ENCODE assay signal across 2 cellular contexts in the genomic region with DNA sequence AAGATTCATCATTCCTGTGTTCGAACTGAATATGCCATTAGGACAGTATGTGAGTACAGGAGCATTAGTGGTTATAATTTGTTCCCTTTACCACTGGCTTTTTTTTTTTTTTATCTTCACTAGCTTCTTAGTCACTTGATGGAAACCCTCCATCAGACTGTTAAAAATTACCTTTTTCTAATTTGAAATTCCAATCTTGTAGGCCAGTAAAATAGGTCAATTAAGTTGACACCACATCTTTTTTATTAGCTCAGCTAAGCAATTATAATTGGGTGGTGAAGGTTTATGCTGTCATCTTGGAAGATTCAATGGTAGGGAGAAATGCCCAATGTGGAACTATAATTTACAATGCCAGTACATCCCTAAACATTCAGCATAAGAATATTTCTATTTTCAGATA.
A peak's percentile ranks its signal among the peaks of the same experiment; 100 is the strongest.
TF ChIP-seq lines count a peak whose summit lies in the region.

No MANE protein-coding gene starts in this region.

TF ChIP-seq in HEK293, 187 proteins besides CTCF, POLR2A, EP300 and RAD21:
- TF ChIP-seq, protein P1, sequence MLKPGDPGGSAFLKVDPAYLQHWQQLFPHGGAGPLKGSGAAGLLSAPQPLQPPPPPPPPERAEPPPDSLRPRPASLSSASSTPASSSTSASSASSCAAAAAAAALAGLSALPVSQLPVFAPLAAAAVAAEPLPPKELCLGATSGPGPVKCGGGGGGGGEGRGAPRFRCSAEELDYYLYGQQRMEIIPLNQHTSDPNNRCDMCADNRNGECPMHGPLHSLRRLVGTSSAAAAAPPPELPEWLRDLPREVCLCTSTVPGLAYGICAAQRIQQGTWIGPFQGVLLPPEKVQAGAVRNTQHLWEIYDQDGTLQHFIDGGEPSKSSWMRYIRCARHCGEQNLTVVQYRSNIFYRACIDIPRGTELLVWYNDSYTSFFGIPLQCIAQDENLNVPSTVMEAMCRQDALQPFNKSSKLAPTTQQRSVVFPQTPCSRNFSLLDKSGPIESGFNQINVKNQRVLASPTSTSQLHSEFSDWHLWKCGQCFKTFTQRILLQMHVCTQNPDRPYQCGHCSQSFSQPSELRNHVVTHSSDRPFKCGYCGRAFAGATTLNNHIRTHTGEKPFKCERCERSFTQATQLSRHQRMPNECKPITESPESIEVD (tag by site-specific recombination; IDR thresholded peaks at IDR 0.05), result peak; percentile 61
- TF ChIP-seq ZNF354C (tag by site-specific recombination; IDR thresholded peaks at IDR 0.05; ENCODE audit: borderline replicate concordance, low read depth) (no peak), GLIS1 (tag by site-specific recombination; IDR thresholded peaks at IDR 0.05) (no peak)

TF ChIP-seq in endothelial cell of umbilical vein, 7 proteins besides CTCF, POLR2A, EP300 and RAD21:
- TF ChIP-seq GATA2 (IDR thresholded peaks at IDR 0.05; ENCODE audit: insufficient read depth, insufficient read length, low read depth, low read length) (no peak), FOS (IDR thresholded peaks at IDR 0.05; ENCODE audit: borderline replicate concordance, insufficient read depth, low read length) (no peak), JUN (IDR thresholded peaks at IDR 0.05; ENCODE audit: borderline replicate concordance, insufficient read depth, insufficient read length, low read depth) (no peak), POLR2AphosphoS5 (IDR thresholded peaks at IDR 0.05; ENCODE audit: insufficient read depth, low read depth, low read length) (no peak), MYC (IDR thresholded peaks at IDR 0.05; ENCODE audit: low read depth, low read length) (no peak), EZH2 (IDR thresholded peaks at IDR 0.05; ENCODE audit: borderline replicate concordance, low read depth, low read length, severe bottlenecking) (no peak)
- TF ChIP-seq, protein P2, sequence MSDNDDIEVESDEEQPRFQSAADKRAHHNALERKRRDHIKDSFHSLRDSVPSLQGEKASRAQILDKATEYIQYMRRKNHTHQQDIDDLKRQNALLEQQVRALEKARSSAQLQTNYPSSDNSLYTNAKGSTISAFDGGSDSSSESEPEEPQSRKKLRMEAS (IDR thresholded peaks at IDR 0.05; ENCODE audit: insufficient read depth, insufficient read length), result no peak
